1 cellular context compared by ENCODE assay signal in genomic region chr14:24429395-24430142, GRCh38.
TF ChIP-seq lines count a peak whose summit lies in the region.

CBLN3 (minus strand) TSS chr14:24429668; CDS start chr14:24429054, 614 bp downstream.
KHNYN (plus strand) TSS chr14:24429954; CDS start chr14:24430731, 777 bp downstream.

TF ChIP-seq in HepG2, 621 proteins besides CTCF, POLR2A, EP300 and RAD21 (continued from another document):
- no peak for TF ChIP-seq MED13 (CRISPR knock-in tag; IDR thresholded peaks at IDR 0.05)
- TF ChIP-seq ZNF205 (CRISPR knock-in tag; IDR thresholded peaks at IDR 0.05), result no peak; the same call in 1 of the 2 replicates
- TF ChIP-seq ZNF3 (CRISPR knock-in tag; IDR thresholded peaks at IDR 0.05), result 0 out of 2 replicates have a peak, but pooled peaks have one; percentile 43
TF ChIP-seq in HepG2: peak in this region for 315.
